Comparison of ENCODE assay signal across 6 cellular contexts in genomic region chr10:67868132-67868531, GRCh38.
"Had no signal": no experiment of that assay in that cellular context is flagged by ENCODE, and none has a peak within 500 bp of the region (broad histone marks: within the 10 kb centered on the region; RNA-seq: fewer than 3 reads in every experiment).

No MANE protein-coding gene starts in this region.

- FAIRE-seq: GM12891, GM12892, GM18507, GM19239 had no signal

- DNase-seq: GDM1, GF-D8 had no signal
